28 cellular contexts compared by ENCODE assay signal in the genomic region with DNA sequence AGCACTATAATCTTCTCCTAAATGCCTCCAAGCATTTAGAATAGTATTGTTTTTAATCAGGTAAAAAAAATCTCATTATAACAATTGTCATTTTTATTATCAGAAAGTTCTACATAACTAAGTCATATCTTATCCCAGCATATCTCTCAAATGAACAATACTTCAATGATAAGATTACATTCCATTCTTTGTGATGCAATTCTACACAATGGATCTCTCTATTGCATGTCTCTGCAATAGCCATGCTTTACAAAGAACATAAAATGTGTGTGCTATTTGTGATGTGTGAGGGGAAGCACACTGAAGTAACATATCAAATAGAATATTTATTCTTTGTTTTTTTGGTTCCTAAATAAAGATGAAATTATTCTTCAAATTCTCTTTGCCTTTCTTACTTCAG.
"Had no signal": no experiment of that assay in that cellular context is flagged by ENCODE, and none has a peak within 500 bp of the region (broad histone marks: within the 10 kb centered on the region; RNA-seq: fewer than 3 reads in every experiment).

No MANE protein-coding gene starts in this region.

- H3K4me3 ChIP-seq: neural progenitor cell, ovary, psoas muscle, right lobe of liver, sigmoid colon, thoracic aorta, thyroid gland, tibial nerve, upper lobe of left lung, uterus had no signal

- DNase-seq: naive thymus-derived CD4-positive, alpha-beta T cell; natural killer cell; occipital lobe; ovary; posterior cingulate gyrus; psoas muscle; right cardiac atrium; right lobe of liver; sigmoid colon; small intestine; stimulated activated CD4-positive, alpha-beta T cell treated with anti-CD3 and anti-CD28 coated beads, Interleukin-12 subunit alpha, Interleukin-12 subunit beta, amount 100 ng/mL, for 4 hours; stimulated activated CD4-positive, alpha-beta T cell treated with anti-CD3 and anti-CD28 coated beads, Interleukin-1b, Interleukin-23, amount 100 ng/mL, for 48 hours; stimulated activated CD4-positive, alpha-beta T cell treated with anti-CD3 and anti-CD28 coated beads, Interleukin-4, amount 100 ng/mL, for 1 hour; stimulated activated CD4-positive, alpha-beta T cell treated with anti-CD3 and anti-CD28 coated beads, Interleukin-4, amount 100 ng/mL, for 4 hours; stimulated activated CD8-positive, alpha-beta memory T cell treated with anti-CD3 and anti-CD28 coated beads, Interleukin-4, amount 100 ng/mL, for 48 hours; stimulated activated naive CD4-positive, alpha-beta T cell; stimulated activated naive CD8-positive, alpha-beta T cell treated with anti-CD3 and anti-CD28 coated beads, Interleukin-15, amount 100 ng/mL, for 72 hours; stimulated activated naive CD8-positive, alpha-beta T cell treated with anti-CD3 and anti-CD28 coated beads, Interleukin-15, Interleukin-2, amounts not matched to agents 100 U/mL and 50 U/mL, for 24 hours; thyroid gland; upper lobe of left lung; uterus had no signal

- H3K4me3 Mint-ChIP-seq: naive thymus-derived CD4-positive, alpha-beta T cell; natural killer cell; nephron; neural progenitor cell; stimulated activated memory B cell treated with anti-CD40 and anti-IgM and Interleukin-4, amounts not matched to agents 10 μg/mL and 1 μg/mL and 100 μg/mL, for 72 hours; stimulated activated naive CD8-positive, alpha-beta T cell treated with anti-CD3 and anti-CD28 coated beads, Interleukin-15, amount 100 ng/mL, for 72 hours had no signal

- H2AFZ ChIP-seq: neural progenitor cell, parathyroid adenoma had no signal

- ATAC-seq: naive thymus-derived CD4-positive, alpha-beta T cell; natural killer cell; psoas muscle; right cardiac atrium; right lobe of liver; stimulated activated memory B cell treated with anti-CD40 and anti-IgM and Interleukin-4, amounts not matched to agents 10 μg/mL and 1 μg/mL and 100 μg/mL, for 72 hours; stimulated activated naive CD8-positive, alpha-beta T cell treated with anti-CD3 and anti-CD28 coated beads, Interleukin-15, amount 100 ng/mL, for 72 hours; stimulated activated naive CD8-positive, alpha-beta T cell treated with anti-CD3 and anti-CD28 coated beads, Interleukin-15, Interleukin-2, amounts not matched to agents 100 U/mL and 50 U/mL, for 24 hours had no signal

- H3K79me2 ChIP-seq: parathyroid adenoma had no signal

- H3K27me3 Mint-ChIP-seq: progenitor cell of endocrine pancreas; stimulated activated memory B cell treated with anti-CD40 and anti-IgM and Interleukin-4, amounts not matched to agents 10 μg/mL and 1 μg/mL and 100 μg/mL, for 72 hours; stimulated activated naive CD8-positive, alpha-beta T cell treated with anti-CD3 and anti-CD28 coated beads, Interleukin-15, amount 100 ng/mL, for 72 hours had no signal

- H3K9me3 Mint-ChIP-seq: naive thymus-derived CD4-positive, alpha-beta T cell; nephron; neural progenitor cell; stimulated activated memory B cell treated with anti-CD40 and anti-IgM and Interleukin-4, amounts not matched to agents 10 μg/mL and 1 μg/mL and 100 μg/mL, for 72 hours; stimulated activated naive CD8-positive, alpha-beta T cell treated with anti-CD3 and anti-CD28 coated beads, Interleukin-15, amount 100 ng/mL, for 72 hours had no signal

- H3K27ac ChIP-seq: neural progenitor cell, ovary, parathyroid adenoma, psoas muscle, right lobe of liver, sigmoid colon, thoracic aorta, thyroid gland, tibial nerve, upper lobe of left lung, uterus had no signal

- H3K4me1 ChIP-seq: neural progenitor cell, parathyroid adenoma, psoas muscle, right lobe of liver, sigmoid colon, thyroid gland, tibial nerve, upper lobe of left lung, uterus had no signal

- H3K36me3 ChIP-seq: neural progenitor cell, ovary, right lobe of liver, sigmoid colon, thoracic aorta, thyroid gland, tibial nerve, upper lobe of left lung had no signal

- H3K4me2 ChIP-seq: neural progenitor cell had no signal

- H3K27ac Mint-ChIP-seq: naive thymus-derived CD4-positive, alpha-beta T cell; natural killer cell; nephron; neural progenitor cell; progenitor cell of endocrine pancreas; stimulated activated memory B cell treated with anti-CD40 and anti-IgM and Interleukin-4, amounts not matched to agents 10 μg/mL and 1 μg/mL and 100 μg/mL, for 72 hours; stimulated activated naive CD8-positive, alpha-beta T cell treated with anti-CD3 and anti-CD28 coated beads, Interleukin-15, amount 100 ng/mL, for 72 hours had no signal

- H3K9me3 ChIP-seq: ovary, psoas muscle, right lobe of liver, sigmoid colon, thoracic aorta, thyroid gland, tibial nerve, upper lobe of left lung, uterus had no signal

- H3K36me3 Mint-ChIP-seq: naive thymus-derived CD4-positive, alpha-beta T cell; natural killer cell; neural progenitor cell; stimulated activated memory B cell treated with anti-CD40 and anti-IgM and Interleukin-4, amounts not matched to agents 10 μg/mL and 1 μg/mL and 100 μg/mL, for 72 hours had no signal

- H3K27me3 ChIP-seq: neural progenitor cell, ovary, right lobe of liver, sigmoid colon, thyroid gland, tibial nerve, upper lobe of left lung, uterus had no signal

- H3K9ac ChIP-seq: neural progenitor cell, parathyroid adenoma had no signal

- H3K4me1 Mint-ChIP-seq: naive thymus-derived CD4-positive, alpha-beta T cell; natural killer cell; nephron; neural progenitor cell; stimulated activated memory B cell treated with anti-CD40 and anti-IgM and Interleukin-4, amounts not matched to agents 10 μg/mL and 1 μg/mL and 100 μg/mL, for 72 hours; stimulated activated naive CD8-positive, alpha-beta T cell treated with anti-CD3 and anti-CD28 coated beads, Interleukin-15, amount 100 ng/mL, for 72 hours had no signal
